18 cellular contexts compared by ENCODE assay signal in the genomic region with DNA sequence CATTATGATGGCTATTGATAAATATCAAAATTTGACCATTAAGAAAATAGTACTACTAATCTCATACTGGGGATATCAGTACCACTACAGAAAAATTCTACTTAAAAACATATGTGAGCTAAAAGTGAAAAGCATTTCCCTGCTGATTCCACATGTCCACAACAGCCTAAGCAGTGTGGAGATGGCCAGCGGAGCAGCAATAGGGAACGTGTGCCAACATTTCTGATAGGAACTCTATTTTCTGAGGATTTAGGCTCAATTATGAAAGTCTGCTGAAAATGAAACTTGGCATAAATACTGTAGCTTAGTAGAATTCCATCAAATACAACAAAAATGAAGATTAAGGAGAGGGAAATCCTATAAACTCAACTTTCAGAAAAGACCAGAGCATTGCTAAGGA.
DNase-seq lines count a peak whose midpoint lies in the region; ATAC-seq and TF ChIP-seq lines count a peak whose summit lies in the region.
"Had no signal": no experiment of that assay in that cellular context is flagged by ENCODE, and none has a peak within 500 bp of the region (broad histone marks: within the 10 kb centered on the region; RNA-seq: fewer than 3 reads in every experiment).

No MANE protein-coding gene starts in this region.

- peaks cover 0 to 9% (median 3%) of the 10 kb centered on the region in 3 donors for H3K27me3 Mint-ChIP-seq in immature natural killer cell (ENCODE audit: low read depth in 3 of 3)

- POLR2A ChIA-PET in GM10248 (lab: Yijun Ruan, JAX): no interaction called here

- intact Hi-C loops in Right ventricle myocardium inferior (cut with DNase I): no loop called here
- intact Hi-C loops in cardiac septum (cut with DNase I): no loop called here
- intact Hi-C loops in sciatic nerve (cut with DNase I): no loop called here

- H3K4me1 Mint-ChIP-seq in immature natural killer cell: no peaks in the 10 kb centered on the region
- H3K4me1 Mint-ChIP-seq: CD8-positive, alpha-beta memory T cell had no signal

- DNase-seq in Right ventricle myocardium inferior (ENCODE audit: missing footprints): no peak
- no peak for DNase-seq in cardiac septum (ENCODE audit: low spot score)
- DNase-seq in fibroblast of the conjunctiva (ENCODE audit: low read depth): peak; percentile 23
- DNase-seq in sciatic nerve (ENCODE audit: low spot score): no peak
- no peak for DNase-seq in GM10248 (ENCODE audit: extremely low spot score)
- no peak for DNase-seq in NOMO-1 (lab: John Stamatoyannopoulos, UW; ENCODE audit: unreplicated experiment in 2 of 2)
- no peak for DNase-seq in immature natural killer cell
- DNase-seq: AML-193; Caco-2; CD8-positive, alpha-beta memory T cell; DND-41; GDM1; HCEC 1CT; HFFc6 had no signal

- H3K36me3 Mint-ChIP-seq in immature natural killer cell: no peaks in the 10 kb centered on the region
- H3K36me3 Mint-ChIP-seq: CD8-positive, alpha-beta memory T cell had no signal

- ATAC-seq in Right ventricle myocardium inferior (peak; percentile 72), sciatic nerve (peak; percentile 56)
- ATAC-seq: HepG2 had no signal

- H3K27ac ChIP-seq in VCaP: peak overlapping the region; percentile 92; the same call in 1 of the 2 replicates
- H3K27ac ChIP-seq: 22Rv1, BLaER1 had no signal

- CTCF ChIA-PET in GM10248 (lab: Yijun Ruan, JAX): no interaction called here

- H3K9me3 Mint-ChIP-seq in immature natural killer cell: peaks cover 0 to 11% (median 0%) of the 10 kb centered on the region in 6 donors
- H3K9me3 Mint-ChIP-seq: HFFc6 had no signal

- H3K4me3 Mint-ChIP-seq in immature natural killer cell: no peak overlapping the region
- H3K4me3 Mint-ChIP-seq: CD8-positive, alpha-beta memory T cell; HFFc6 had no signal

- TF ChIP-seq CTCF in VCaP (conservative IDR thresholded peaks at IDR 0.05) (no peak), GM10248 (IDR thresholded peaks at IDR 0.05; ENCODE audit: control extremely low read depth, extremely low read depth, low read depth, missing control alignments) (no peak)

- no peak overlapping the region for H3K27ac Mint-ChIP-seq in immature natural killer cell
- H3K27ac Mint-ChIP-seq: CD8-positive, alpha-beta memory T cell; HFFc6 had no signal
